Comparison of ENCODE assay signal across 24 cellular contexts in genomic region chr6:34525431-34526175, GRCh38. TPM values are rescaled to one million over a fixed set of nuclear protein-coding genes. Genes with fewer than 3 reads are reported as not detected.
DNase-seq lines count a peak whose midpoint lies in the region; ATAC-seq, FAIRE-seq and TF ChIP-seq lines count a peak whose summit lies in the region.
"Had no signal": no experiment of that assay in that cellular context is flagged by ENCODE, and none has a peak within 500 bp of the region (broad histone marks: within the 10 kb centered on the region; RNA-seq: fewer than 3 reads in every experiment).

No MANE protein-coding gene starts in this region.

- intact Hi-C loops in K562 (cut with micrococcal nuclease) (no loop called here), lower lobe of right lung (cut with DNase I) (no loop called here), upper lobe of right lung (cut with DNase I) (no loop called here)

- 79% methylated on average over 13 of the region's 13 CpGs for WGBS in K562 (ENCODE audit: insufficient coverage, low coverage, missing lambda C conversion rate)

- no peaks in the 10 kb centered on the region for H3K9me3 Mint-ChIP-seq in activated T-cell treated with anti-CD3 and anti-CD28 coated beads, Interleukin-2, amount 50 U/mL, for 72 hours
- H3K9me3 Mint-ChIP-seq: activated naive CD4-positive, alpha-beta T cell treated with anti-CD3 and anti-CD28 coated beads, Interleukin-2, amount 10 ng/mL, durations not matched to agents 7 days and 5 days; CD4-positive, CD25-positive, alpha-beta regulatory T cell; GM23338; naive B cell had no signal

- no peaks in the 10 kb centered on the region for H3K27me3 ChIP-seq in K562 (ENCODE audit: control insufficient read depth in 2 of 2, insufficient read depth in 2 of 2, low read length in 2 of 2)
- H3K27me3 ChIP-seq in lower lobe of right lung (ENCODE audit: low read depth) = no peaks in the 10 kb centered on the region
- no peaks in the 10 kb centered on the region for H3K27me3 ChIP-seq in upper lobe of right lung
- H3K27me3 ChIP-seq: esophagus squamous epithelium, upper lobe of left lung had no signal

- peak overlapping the region in 1 of 2 experiments; percentile 91; a peak in 2 of 4 replicates for H3K9ac ChIP-seq in K562 (ENCODE audit: insufficient read depth in 1 of 2, low read depth in 2 of 2, low read length in 2 of 2)

- H3K9me1 ChIP-seq in K562 (ENCODE audit: control insufficient read depth, insufficient read depth, low read length) = no peaks in the 10 kb centered on the region

- H3K27me3 Mint-ChIP-seq in activated T-cell treated with anti-CD3 and anti-CD28 coated beads, Interleukin-2, amount 50 U/mL, for 72 hours (ENCODE audit: low read depth) = no peaks in the 10 kb centered on the region
- H3K27me3 Mint-ChIP-seq: naive B cell had no signal

- no TSS peak for BruUV-seq in K562 (replicated peaks; lab: Mats Ljungman, UMichigan)

- TF ChIP-seq RAD21 in K562 (CRISPR knock-in tag; conservative IDR thresholded peaks at IDR 0.05 in 1 of 2, IDR thresholded peaks at IDR 0.05 in 1 of 2) = no peak

- peak; percentile 67 for DNase-seq in G401 (ENCODE audit: low spot score)
- DNase-seq in K562 (ENCODE audit: extremely low read depth in 1 of 4, low spot score in 3 of 4) = no peak
- peak; percentile 42 for DNase-seq in lower lobe of right lung
- DNase-seq in upper lobe of right lung = peak; percentile 41
- no peak for DNase-seq in activated T-cell treated with anti-CD3 and anti-CD28 coated beads, Interleukin-2, amount 50 U/mL, for 72 hours
- DNase-seq in globus pallidus (ENCODE audit: low spot score) = no peak
- DNase-seq: activated CD4-positive, alpha-beta T cell treated with anti-CD3 and anti-CD28 coated beads, Interleukin-2, amount 50 U/mL, for 4 hours; activated naive CD4-positive, alpha-beta T cell treated with anti-CD3 and anti-CD28 coated beads, Interleukin-2, amount 10 ng/mL, durations not matched to agents 7 days and 5 days; CD4-positive, CD25-positive, alpha-beta regulatory T cell; cortex of kidney; esophagus squamous epithelium; hippocampal formation; naive B cell; NCI-H1694; NCI-H526; occipital lobe; stimulated activated CD4-positive, alpha-beta T cell treated with anti-CD3 and anti-CD28 coated beads, Interleukin-2, amount 100 ng/mL, for 24 hours had no signal

- CTCF ChIA-PET in K562 (lab: Yijun Ruan, JAX; ENCODE audit: low intra/inter-chr PET ratio) = interaction anchor here (2.1 kb wide), 1 partner anchor 35 kb away, joined by 8 read pairs; no protein-coding TSS in a partner anchor

- peaks cover 5% of the 10 kb centered on the region for H3K4me1 Mint-ChIP-seq in activated T-cell treated with anti-CD3 and anti-CD28 coated beads, Interleukin-2, amount 50 U/mL, for 72 hours (ENCODE audit: low read depth)

- ATAC-seq in K562 = no peak
- no peak for ATAC-seq in lower lobe of right lung
- ATAC-seq in upper lobe of right lung = no peak
- no peak for ATAC-seq in activated T-cell treated with anti-CD3 and anti-CD28 coated beads, Interleukin-2, amount 50 U/mL, for 72 hours (replicated peaks in 1 of 2)
- no peak for ATAC-seq in HG03135 (IDR thresholded peaks at IDR 0.05; ENCODE audit: unreplicated experiment)

- H4K20me1 ChIP-seq in K562 (replicated peaks; ENCODE audit: control insufficient read depth, insufficient read depth, low read length) = no peaks in the 10 kb centered on the region

- no peaks in the 10 kb centered on the region for H3K36me3 Mint-ChIP-seq in activated T-cell treated with anti-CD3 and anti-CD28 coated beads, Interleukin-2, amount 50 U/mL, for 72 hours (ENCODE audit: insufficient read depth in 2 of 2)
- H3K36me3 Mint-ChIP-seq: activated naive CD4-positive, alpha-beta T cell treated with anti-CD3 and anti-CD28 coated beads, Interleukin-2, amount 10 ng/mL, durations not matched to agents 7 days and 5 days; CD4-positive, CD25-positive, alpha-beta regulatory T cell; naive B cell had no signal

- peaks cover 19 to 45% of the 10 kb centered on the region in 2 experiments for H3K4me1 ChIP-seq in K562 (replicated peaks in 1 of 2; ENCODE audit: control insufficient read depth in 2 of 2, insufficient read depth in 2 of 2, low read length in 2 of 2)
- peaks cover 10% of the 10 kb centered on the region for H3K4me1 ChIP-seq in lower lobe of right lung
- peaks cover 3% of the 10 kb centered on the region for H3K4me1 ChIP-seq in upper lobe of right lung

- POLR2A ChIA-PET in K562 (lab: Yijun Ruan, JAX) = interaction anchor here (0.5 to 2.4 kb wide), 10 partner anchors 8 to 157 kb away, joined by 3 to 8 read pairs (median 3); no protein-coding TSS in a partner anchor

- TF ChIP-seq CTCF in K562 (IDR thresholded peaks at IDR 0.05 in 2 of 3, conservative IDR thresholded peaks at IDR 0.05 in 1 of 3; ENCODE audit: insufficient read depth in 2 of 3, low read depth in 1 of 3, low read length in 3 of 3) = no peak
- no peak for TF ChIP-seq CTCF in lower lobe of right lung (IDR thresholded peaks at IDR 0.05)
- no peak for TF ChIP-seq CTCF in upper lobe of right lung (IDR thresholded peaks at IDR 0.05)

- H3K4me2 ChIP-seq in K562 (ENCODE audit: insufficient read depth, low read length) = no peak overlapping the region

- no peak for FAIRE-seq in K562 (lab: Jason Lieb, UNC)
- FAIRE-seq: D721Med, frontal cortex, GM12892 had no signal

- no peak for TF ChIP-seq EP300 in K562 (IDR thresholded peaks at IDR 0.05; ENCODE audit: low read length)

- H3K36me3 ChIP-seq in K562 (ENCODE audit: control insufficient read depth, insufficient read depth, low read length) (no peaks in the 10 kb centered on the region), lower lobe of right lung (no peaks in the 10 kb centered on the region), upper lobe of right lung (no peaks in the 10 kb centered on the region)
- H3K36me3 ChIP-seq: esophagus squamous epithelium, upper lobe of left lung had no signal

- TF ChIP-seq POLR2A in K562 (conservative IDR thresholded peaks at IDR 0.05) = no peak

- H3K4me3 ChIP-seq in K562 (no peak overlapping the region), lower lobe of right lung (no peak overlapping the region), upper lobe of right lung (no peak overlapping the region)
- H3K4me3 ChIP-seq: smooth muscle cell, upper lobe of left lung had no signal

- H3K27ac ChIP-seq in K562 (ENCODE audit: extremely low read depth, low read depth, low read length) = no peak overlapping the region
- H3K27ac ChIP-seq in lower lobe of right lung = no peak overlapping the region
- no peak overlapping the region for H3K27ac ChIP-seq in upper lobe of right lung

- H3K4me3 Mint-ChIP-seq in activated T-cell treated with anti-CD3 and anti-CD28 coated beads, Interleukin-2, amount 50 U/mL, for 72 hours = no peak overlapping the region
- H3K4me3 Mint-ChIP-seq: activated naive CD4-positive, alpha-beta T cell treated with anti-CD3 and anti-CD28 coated beads, Interleukin-2, amount 10 ng/mL, durations not matched to agents 7 days and 5 days had no signal

- peak overlapping the region; percentile 86; the same call in 1 of the 2 replicates for H2AFZ ChIP-seq in K562 (ENCODE audit: low read depth, low read length)

- no peaks in the 10 kb centered on the region for H3K9me3 ChIP-seq in K562 (replicated peaks; ENCODE audit: control insufficient read depth, insufficient read depth, low read depth, low read length)
- H3K9me3 ChIP-seq in lower lobe of right lung = no peaks in the 10 kb centered on the region
- H3K9me3 ChIP-seq in upper lobe of right lung = no peaks in the 10 kb centered on the region
- H3K9me3 ChIP-seq: esophagus squamous epithelium, upper lobe of left lung had no signal

- H3K27ac Mint-ChIP-seq in activated T-cell treated with anti-CD3 and anti-CD28 coated beads, Interleukin-2, amount 50 U/mL, for 72 hours = no peak overlapping the region
- H3K27ac Mint-ChIP-seq: activated naive CD4-positive, alpha-beta T cell treated with anti-CD3 and anti-CD28 coated beads, Interleukin-2, amount 10 ng/mL, durations not matched to agents 7 days and 5 days; CD4-positive, CD25-positive, alpha-beta regulatory T cell; GM23338 had no signal

- in situ Hi-C loops in G401 (cut with HindIII; ENCODE audit: low sequenced_read_pairs) (no loop called here), K562 (cut with MboI) (loop anchor here (5.0 kb wide), 1 partner anchor 82 kb away; no protein-coding TSS in a partner anchor)

- H3K79me2 ChIP-seq in K562 (ENCODE audit: control insufficient read depth, insufficient read depth, low read length) = no peaks in the 10 kb centered on the region

RNA-seq across cellular contexts. Expression of gene SPDEF, which starts 30.5 kb away (rescaled TPM):
- 0.12 TPM in 1 of 2 replicates, not detected in the other for total RNA-seq in G401 (2014; rRNA removed; shearing (Covaris generic))
- total RNA-seq in K562 (2011; cell fraction: chromatin; rRNA removed; ENCODE audit: low replicate concordance) = not detected in 2 replicates
- total RNA-seq in K562 (2011; cell fraction: nucleolus; rRNA removed) = 0.13 TPM in 1 of 2 replicates, not detected in the other
- 0.29 TPM in 1 of 2 replicates, not detected in the other for total RNA-seq in K562 (2011; cell fraction: nucleoplasm; rRNA removed)
- total RNA-seq in K562 (2014; rRNA removed) (0.08 TPM in 1 of 2 replicates, not detected in the other), K562 (2014; rRNA removed; fragmentation: Illumina TruSeq; extraction: Trizol) (not detected in 2 replicates), K562 (2015; rRNA removed; fragmentation: Illumina TruSeq; extraction: Trizol) (0.11 and 0.15 TPM in 2 replicates), K562 (2021) (0.11 and 0.16 TPM in 2 replicates), lower lobe of right lung (3.5 TPM), upper lobe of right lung (1.3 TPM)
- polyA plus RNA-seq in K562 (2011; rRNA removed) (0.04 and 0.08 TPM in 2 replicates), K562 (2014; fragmentation: Illumina TruSeq; extraction: Trizol) (0.10 TPM in 1 of 2 replicates, not detected in the other), K562 (2014; fragmentation: Nextera tagmentation; extraction: Ambion mirVana) (not detected), K562 (2014; rRNA removed) (0.08 and 0.12 TPM in 2 replicates)
- polyA plus RNA-seq in K562 (2011; cell fraction: cytosol; rRNA removed) = 0.13 and 0.16 TPM in 2 replicates
- polyA plus RNA-seq in K562 (2011; cell fraction: nucleus; rRNA removed) = 0.23 and 0.35 TPM in 2 replicates
- 0.05 TPM in 1 of 2 replicates, not detected in the other for polyA plus RNA-seq in K562 (2012)
- not detected in 2 replicates for polyA minus RNA-seq in K562 (2011; rRNA and poly(A)+ RNA removed)
- polyA minus RNA-seq in K562 (2011; cell fraction: cytosol; rRNA and poly(A)+ RNA removed) = not detected in 2 replicates
- not detected in 2 replicates for polyA minus RNA-seq in K562 (2011; cell fraction: nucleus; rRNA and poly(A)+ RNA removed)
- total RNA-seq in activated T-cell treated with anti-CD3 and anti-CD28 coated beads, Interleukin-2, amount 50 U/mL, for 72 hours = under 1 TPM; 0.16 to 0.34 TPM
- total RNA-seq: frontal cortex, occipital lobe, smooth muscle cell had no signal
- polyA plus RNA-seq: CD4-positive, CD25-positive, alpha-beta regulatory T cell; GM23338 had no signal

RNA-seq across cellular contexts. Expression of gene PACSIN1, which starts 59.7 kb away (rescaled TPM):
- 0.12 TPM in 1 of 2 replicates, not detected in the other for total RNA-seq in G401 (2014; rRNA removed; shearing (Covaris generic))
- 1.5 and 2.1 TPM in 2 replicates for total RNA-seq in K562 (2011; cell fraction: chromatin; rRNA removed; ENCODE audit: low replicate concordance)
- 1.2 and 1.3 TPM in 2 replicates for total RNA-seq in K562 (2011; cell fraction: nucleolus; rRNA removed)
- total RNA-seq in K562 (2011; cell fraction: nucleoplasm; rRNA removed) = 0.99 and 1.1 TPM in 2 replicates
- total RNA-seq in K562 (2014; rRNA removed) (0.41 and 0.45 TPM in 2 replicates), K562 (2014; rRNA removed; fragmentation: Illumina TruSeq; extraction: Trizol) (0.10 and 0.29 TPM in 2 replicates), K562 (2015; rRNA removed; fragmentation: Illumina TruSeq; extraction: Trizol) (0.22 and 0.23 TPM in 2 replicates), K562 (2021) (0.98 and 1.7 TPM in 2 replicates), lower lobe of right lung (not detected), upper lobe of right lung (not detected)
- polyA plus RNA-seq in K562 (2011; rRNA removed) (1.1 and 1.4 TPM in 2 replicates), K562 (2014; fragmentation: Illumina TruSeq; extraction: Trizol) (0.79 and 1.4 TPM in 2 replicates), K562 (2014; fragmentation: Nextera tagmentation; extraction: Ambion mirVana) (under 1 TPM; 0.01 to 0.03 TPM), K562 (2014; rRNA removed) (0.98 and 1.2 TPM in 2 replicates)
- 1.2 and 1.6 TPM in 2 replicates for polyA plus RNA-seq in K562 (2011; cell fraction: cytosol; rRNA removed)
- 2.2 and 3.4 TPM in 2 replicates for polyA plus RNA-seq in K562 (2011; cell fraction: nucleus; rRNA removed)
- 0.90 and 1.2 TPM in 2 replicates for polyA plus RNA-seq in K562 (2012)
- 0.98 and 1.1 TPM in 2 replicates for polyA minus RNA-seq in K562 (2011; rRNA and poly(A)+ RNA removed)
- polyA minus RNA-seq in K562 (2011; cell fraction: cytosol; rRNA and poly(A)+ RNA removed) = 0.95 and 1.7 TPM in 2 replicates
- polyA minus RNA-seq in K562 (2011; cell fraction: nucleus; rRNA and poly(A)+ RNA removed) = 0.67 and 1.9 TPM in 2 replicates
- total RNA-seq in activated T-cell treated with anti-CD3 and anti-CD28 coated beads, Interleukin-2, amount 50 U/mL, for 72 hours = under 1 TPM in 1 of 2 donors, not detected in 1; 0.29 TPM
- total RNA-seq: esophagus squamous epithelium, smooth muscle cell had no signal
- polyA plus RNA-seq: smooth muscle cell had no signal

Comparison
In these comparisons a context has a peak if more than half of its experiments do, and no peak if none do; other contexts are left out.
1. DNase-seq: peak in G401 (single experiment), lower lobe of right lung (single experiment) and upper lobe of right lung (single experiment); none in K562 (0 of 4), activated T-cell treated with anti-CD3 and anti-CD28 coated beads, Interleukin-2, amount 50 U/mL, for 72 hours (0 of 2) and globus pallidus (single experiment).